17 cellular contexts compared by ENCODE assay signal in genomic region chr1:104991702-104992101, GRCh38.
DNase-seq lines count a peak whose midpoint lies in the region; ATAC-seq and TF ChIP-seq lines count a peak whose summit lies in the region.
"Had no signal": no experiment of that assay in that cellular context is flagged by ENCODE, and none has a peak within 500 bp of the region (broad histone marks: within the 10 kb centered on the region; RNA-seq: fewer than 3 reads in every experiment).

No MANE protein-coding gene starts in this region.

- DNase-seq in NCI-H1694 treated with DMSO at 0.1 percent for 48 hours (lab: John Stamatoyannopoulos, UW), result peak; percentile 17
- DNase-seq in NCI-H524 treated with DMSO at 0.1 percent for 48 hours (lab: John Stamatoyannopoulos, UW), result peak; percentile 83
- DNase-seq in foreskin melanocyte, result peak; percentile 14
- no peak for DNase-seq in GM03348 (ENCODE audit: low spot score)
- no peak for DNase-seq in HAP-1 (ENCODE audit: low spot score in 2 of 2)
- DNase-seq: activated CD4-positive, alpha-beta T cell treated with anti-CD3 and anti-CD28 coated beads, Interleukin-2, amount 50 U/mL, for 48 hours; activated T-cell treated with anti-CD3 and anti-CD28 coated beads, Interleukin-2, amount 50 U/mL, for 24 hours; body of pancreas; C1 segment of cervical spinal cord; cortex of kidney; lower lobe of right lung; naive B cell; stimulated activated CD4-positive, alpha-beta T cell treated with anti-CD3 and anti-CD28 coated beads, Interleukin-4, amount 100 ng/mL, for 1 hour; stimulated activated CD8-positive, alpha-beta memory T cell treated with anti-CD3 and anti-CD28 coated beads, Interleukin-4, amount 100 ng/mL, for 48 hours had no signal

- H3K9me3 ChIP-seq in HEK293 (ENCODE audit: control insufficient read depth, insufficient read depth, low read depth, low read length), result no peaks in the 10 kb centered on the region
- no peaks in the 10 kb centered on the region for H3K9me3 ChIP-seq in HAP-1
- H3K9me3 ChIP-seq: body of pancreas, lower lobe of right lung had no signal

- H3K36me3 ChIP-seq in HEK293 (ENCODE audit: control insufficient read depth in 2 of 2, insufficient read depth in 1 of 2, low read length in 2 of 2) (no peaks in the 10 kb centered on the region), HAP-1 (replicated peaks) (no peaks in the 10 kb centered on the region)
- H3K36me3 ChIP-seq: lower lobe of right lung had no signal

- ATAC-seq in GM18873 (IDR thresholded peaks at IDR 0.05; ENCODE audit: low FRiP score, unreplicated experiment), result no peak
- ATAC-seq: body of pancreas, lower lobe of right lung, Panc1 had no signal

- no peak for TF ChIP-seq CTCF in HEK293 (tag by site-specific recombination; IDR thresholded peaks at IDR 0.05)

- H3K4me1 ChIP-seq in HEK293 (ENCODE audit: control insufficient read depth, insufficient read depth, low read length) (no peaks in the 10 kb centered on the region), HAP-1 (no peaks in the 10 kb centered on the region)
- H3K4me1 ChIP-seq: body of pancreas, lower lobe of right lung had no signal

- in situ Hi-C loops in HAP-1 (cut with MboI; ENCODE audit: low sequenced_read_pairs), result no loop called here

- H3K27ac ChIP-seq in HEK293 (ENCODE audit: extremely low read depth, low read depth, low read length), result no peak overlapping the region
- H3K27ac ChIP-seq: body of pancreas, lower lobe of right lung had no signal

- CTCF ChIA-PET in HEK293 (lab: Yijun Ruan, JAX), result no interaction called here

- POLR2A ChIA-PET in HEK293 (lab: Yijun Ruan, JAX), result no interaction called here

- H3K27me3 ChIP-seq in HAP-1 (ENCODE audit: low read depth), result no peaks in the 10 kb centered on the region
- H3K27me3 ChIP-seq: body of pancreas had no signal

- no peak overlapping the region for H3K4me3 ChIP-seq in HEK293 (ENCODE audit: low read depth, low read length)
- no peak overlapping the region for H3K4me3 ChIP-seq in HAP-1
- H3K4me3 ChIP-seq: body of pancreas, lower lobe of right lung had no signal

TF ChIP-seq in HEK293, 187 proteins besides CTCF, POLR2A, EP300 and RAD21 (continues in another document):
- TF ChIP-seq, protein P1, sequence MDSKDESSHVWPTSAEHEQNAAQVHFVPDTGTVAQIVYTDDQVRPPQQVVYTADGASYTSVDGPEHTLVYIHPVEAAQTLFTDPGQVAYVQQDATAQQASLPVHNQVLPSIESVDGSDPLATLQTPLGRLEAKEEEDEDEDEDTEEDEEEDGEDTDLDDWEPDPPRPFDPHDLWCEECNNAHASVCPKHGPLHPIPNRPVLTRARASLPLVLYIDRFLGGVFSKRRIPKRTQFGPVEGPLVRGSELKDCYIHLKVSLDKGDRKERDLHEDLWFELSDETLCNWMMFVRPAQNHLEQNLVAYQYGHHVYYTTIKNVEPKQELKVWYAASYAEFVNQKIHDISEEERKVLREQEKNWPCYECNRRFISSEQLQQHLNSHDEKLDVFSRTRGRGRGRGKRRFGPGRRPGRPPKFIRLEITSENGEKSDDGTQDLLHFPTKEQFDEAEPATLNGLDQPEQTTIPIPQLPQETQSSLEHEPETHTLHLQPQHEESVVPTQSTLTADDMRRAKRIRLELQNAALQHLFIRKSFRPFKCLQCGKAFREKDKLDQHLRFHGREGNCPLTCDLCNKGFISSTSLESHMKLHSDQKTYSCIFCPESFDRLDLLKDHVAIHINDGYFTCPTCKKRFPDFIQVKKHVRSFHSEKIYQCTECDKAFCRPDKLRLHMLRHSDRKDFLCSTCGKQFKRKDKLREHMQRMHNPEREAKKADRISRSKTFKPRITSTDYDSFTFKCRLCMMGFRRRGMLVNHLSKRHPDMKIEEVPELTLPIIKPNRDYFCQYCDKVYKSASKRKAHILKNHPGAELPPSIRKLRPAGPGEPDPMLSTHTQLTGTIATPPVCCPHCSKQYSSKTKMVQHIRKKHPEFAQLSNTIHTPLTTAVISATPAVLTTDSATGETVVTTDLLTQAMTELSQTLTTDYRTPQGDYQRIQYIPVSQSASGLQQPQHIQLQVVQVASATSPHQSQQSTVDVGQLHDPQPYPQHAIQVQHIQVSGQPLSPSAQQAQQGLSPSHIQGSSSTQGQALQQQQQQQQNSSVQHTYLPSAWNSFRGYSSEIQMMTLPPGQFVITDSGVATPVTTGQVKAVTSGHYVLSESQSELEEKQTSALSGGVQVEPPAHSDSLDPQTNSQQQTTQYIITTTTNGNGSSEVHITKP (tag by site-specific recombination; IDR thresholded peaks at IDR 0.05), result no peak
- TF ChIP-seq ZNF501 (tag by site-specific recombination; IDR thresholded peaks at IDR 0.05) (no peak), TRIM28 (IDR thresholded peaks at IDR 0.05; ENCODE audit: borderline replicate concordance, low read length) (peak; percentile 54; the same call in 1 of the 2 replicates), WT1 (tag by site-specific recombination; IDR thresholded peaks at IDR 0.05) (peak; percentile 67), KLF8 (tag by site-specific recombination; IDR thresholded peaks at IDR 0.05) (peak; percentile 41; the same call in 1 of the 2 replicates), ZBTB17 (tag by site-specific recombination; IDR thresholded peaks at IDR 0.05) (peak; percentile 58; the same call in 1 of the 2 replicates), GLI2 (tag by site-specific recombination; IDR thresholded peaks at IDR 0.05; ENCODE audit: borderline replicate concordance, low read depth) (no peak), KLF10 (tag by site-specific recombination; IDR thresholded peaks at IDR 0.05) (0 out of 2 replicates have a peak, but pooled peaks have one; percentile 27), ZXDB (tag by site-specific recombination; IDR thresholded peaks at IDR 0.05) (no peak), ZEB2 (tag by site-specific recombination; IDR thresholded peaks at IDR 0.05) (peak; percentile 32; the same call in 1 of the 2 replicates), ZFP3 (tag by site-specific recombination; IDR thresholded peaks at IDR 0.05; ENCODE audit: low read depth) (no peak), IKZF3 (tag by site-specific recombination; IDR thresholded peaks at IDR 0.05) (peak; percentile 17; the same call in 1 of the 2 replicates)
- TF ChIP-seq, protein P2, sequence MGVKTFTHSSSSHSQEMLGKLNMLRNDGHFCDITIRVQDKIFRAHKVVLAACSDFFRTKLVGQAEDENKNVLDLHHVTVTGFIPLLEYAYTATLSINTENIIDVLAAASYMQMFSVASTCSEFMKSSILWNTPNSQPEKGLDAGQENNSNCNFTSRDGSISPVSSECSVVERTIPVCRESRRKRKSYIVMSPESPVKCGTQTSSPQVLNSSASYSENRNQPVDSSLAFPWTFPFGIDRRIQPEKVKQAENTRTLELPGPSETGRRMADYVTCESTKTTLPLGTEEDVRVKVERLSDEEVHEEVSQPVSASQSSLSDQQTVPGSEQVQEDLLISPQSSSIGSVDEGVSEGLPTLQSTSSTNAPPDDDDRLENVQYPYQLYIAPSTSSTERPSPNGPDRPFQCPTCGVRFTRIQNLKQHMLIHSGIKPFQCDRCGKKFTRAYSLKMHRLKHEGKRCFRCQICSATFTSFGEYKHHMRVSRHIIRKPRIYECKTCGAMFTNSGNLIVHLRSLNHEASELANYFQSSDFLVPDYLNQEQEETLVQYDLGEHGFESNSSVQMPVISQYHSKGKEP (tag by site-specific recombination; IDR thresholded peaks at IDR 0.05), result peak; percentile 48; the same call in 1 of the 2 replicates
- TF ChIP-seq, protein P3, sequence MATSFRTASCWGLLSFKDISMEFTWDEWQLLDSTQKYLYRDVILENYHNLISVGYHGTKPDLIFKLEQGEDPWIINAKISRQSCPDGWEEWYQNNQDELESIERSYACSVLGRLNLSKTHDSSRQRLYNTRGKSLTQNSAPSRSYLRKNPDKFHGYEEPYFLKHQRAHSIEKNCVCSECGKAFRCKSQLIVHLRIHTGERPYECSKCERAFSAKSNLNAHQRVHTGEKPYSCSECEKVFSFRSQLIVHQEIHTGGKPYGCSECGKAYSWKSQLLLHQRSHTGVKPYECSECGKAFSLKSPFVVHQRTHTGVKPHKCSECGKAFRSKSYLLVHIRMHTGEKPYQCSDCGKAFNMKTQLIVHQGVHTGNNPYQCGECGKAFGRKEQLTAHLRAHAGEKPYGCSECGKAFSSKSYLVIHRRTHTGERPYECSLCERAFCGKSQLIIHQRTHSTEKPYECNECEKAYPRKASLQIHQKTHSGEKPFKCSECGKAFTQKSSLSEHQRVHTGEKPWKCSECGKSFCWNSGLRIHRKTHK (tag by site-specific recombination; IDR thresholded peaks at IDR 0.05), result no peak
- TF ChIP-seq, protein P4, sequence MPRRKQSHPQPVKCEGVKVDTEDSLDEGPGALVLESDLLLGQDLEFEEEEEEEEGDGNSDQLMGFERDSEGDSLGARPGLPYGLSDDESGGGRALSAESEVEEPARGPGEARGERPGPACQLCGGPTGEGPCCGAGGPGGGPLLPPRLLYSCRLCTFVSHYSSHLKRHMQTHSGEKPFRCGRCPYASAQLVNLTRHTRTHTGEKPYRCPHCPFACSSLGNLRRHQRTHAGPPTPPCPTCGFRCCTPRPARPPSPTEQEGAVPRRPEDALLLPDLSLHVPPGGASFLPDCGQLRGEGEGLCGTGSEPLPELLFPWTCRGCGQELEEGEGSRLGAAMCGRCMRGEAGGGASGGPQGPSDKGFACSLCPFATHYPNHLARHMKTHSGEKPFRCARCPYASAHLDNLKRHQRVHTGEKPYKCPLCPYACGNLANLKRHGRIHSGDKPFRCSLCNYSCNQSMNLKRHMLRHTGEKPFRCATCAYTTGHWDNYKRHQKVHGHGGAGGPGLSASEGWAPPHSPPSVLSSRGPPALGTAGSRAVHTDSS (tag by site-specific recombination; IDR thresholded peaks at IDR 0.05), result no peak
- TF ChIP-seq, protein P5, sequence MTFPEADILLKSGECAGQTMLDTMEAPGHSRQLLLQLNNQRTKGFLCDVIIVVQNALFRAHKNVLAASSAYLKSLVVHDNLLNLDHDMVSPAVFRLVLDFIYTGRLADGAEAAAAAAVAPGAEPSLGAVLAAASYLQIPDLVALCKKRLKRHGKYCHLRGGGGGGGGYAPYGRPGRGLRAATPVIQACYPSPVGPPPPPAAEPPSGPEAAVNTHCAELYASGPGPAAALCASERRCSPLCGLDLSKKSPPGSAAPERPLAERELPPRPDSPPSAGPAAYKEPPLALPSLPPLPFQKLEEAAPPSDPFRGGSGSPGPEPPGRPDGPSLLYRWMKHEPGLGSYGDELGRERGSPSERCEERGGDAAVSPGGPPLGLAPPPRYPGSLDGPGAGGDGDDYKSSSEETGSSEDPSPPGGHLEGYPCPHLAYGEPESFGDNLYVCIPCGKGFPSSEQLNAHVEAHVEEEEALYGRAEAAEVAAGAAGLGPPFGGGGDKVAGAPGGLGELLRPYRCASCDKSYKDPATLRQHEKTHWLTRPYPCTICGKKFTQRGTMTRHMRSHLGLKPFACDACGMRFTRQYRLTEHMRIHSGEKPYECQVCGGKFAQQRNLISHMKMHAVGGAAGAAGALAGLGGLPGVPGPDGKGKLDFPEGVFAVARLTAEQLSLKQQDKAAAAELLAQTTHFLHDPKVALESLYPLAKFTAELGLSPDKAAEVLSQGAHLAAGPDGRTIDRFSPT (tag by site-specific recombination; IDR thresholded peaks at IDR 0.05), result 0 out of 2 replicates have a peak, but pooled peaks have one; percentile 22

Comparison
In these comparisons a context has a peak if more than half of its experiments do, and no peak if none do; other contexts are left out.
1. DNase-seq: peak in NCI-H1694 treated with DMSO at 0.1 percent for 48 hours (single experiment), NCI-H524 treated with DMSO at 0.1 percent for 48 hours (single experiment) and foreskin melanocyte (single experiment); none in GM03348 (single experiment) and HAP-1 (0 of 2).